ENCODE assay signal across 24 cellular contexts in genomic region chr4:13912966-13913365, GRCh38.
DNase-seq lines count a peak whose midpoint lies in the region; ATAC-seq, FAIRE-seq and TF ChIP-seq lines count a peak whose summit lies in the region.
"Had no signal": no experiment of that assay in that cellular context is flagged by ENCODE, and none has a peak within 500 bp of the region (broad histone marks: within the 10 kb centered on the region; RNA-seq: fewer than 3 reads in every experiment).

No MANE protein-coding gene starts in this region.

- H4K8ac ChIP-seq in IMR-90 (ENCODE audit: low read depth in 2 of 2, low read length in 2 of 2): peak overlapping the region; percentile 52 to 64; a peak in 3 of 4 replicates
- no peak overlapping the region for H4K8ac ChIP-seq in mesenchymal stem cell (ENCODE audit: low read length)

- H4K91ac ChIP-seq in IMR-90 (ENCODE audit: insufficient read depth, low read depth, low read length): peak overlapping the region; percentile 58
- H4K91ac ChIP-seq in mesenchymal stem cell (ENCODE audit: low read length): no peak overlapping the region

- H2BK120ac ChIP-seq in IMR-90 (ENCODE audit: low read depth, low read length) (peak overlapping the region; percentile 78), mesenchymal stem cell (ENCODE audit: low read depth, low read length) (no peak overlapping the region)

- peak overlapping the region; percentile 96 for H2BK20ac ChIP-seq in IMR-90 (ENCODE audit: low read depth, low read length)

- H3K14ac ChIP-seq in IMR-90 (replicated peaks; ENCODE audit: low read depth, low read length) (peak overlapping the region; percentile 84), mesenchymal stem cell (ENCODE audit: low read length in 2 of 2) (no peak overlapping the region)

- peaks cover 26% of the 10 kb centered on the region for H3K4me1 ChIP-seq in A549
- H3K4me1 ChIP-seq in IMR-90 (ENCODE audit: control insufficient read depth, insufficient read depth, low read length): peaks cover 11% of the 10 kb centered on the region
- H3K4me1 ChIP-seq in mesenchymal stem cell (ENCODE audit: control insufficient read depth, insufficient read depth, low read depth, low read length): peaks cover 15% of the 10 kb centered on the region
- H3K4me1 ChIP-seq in MM.1S (ENCODE audit: low read length): peaks cover 9% of the 10 kb centered on the region; the same call in 1 of the 2 replicates
- no peaks in the 10 kb centered on the region for H3K4me1 ChIP-seq in uterus
- H3K4me1 ChIP-seq: prostate gland had no signal

- H2AK9ac ChIP-seq in IMR-90 (replicated peaks; ENCODE audit: low read depth, low read length, poor library complexity): no peak overlapping the region

- H3K9ac ChIP-seq in IMR-90 (ENCODE audit: low read depth, low read length): no peak overlapping the region
- H3K9ac ChIP-seq in mesenchymal stem cell (ENCODE audit: low read length): peak overlapping the region; percentile 47
- no peak overlapping the region for H3K9ac ChIP-seq in MM.1S (ENCODE audit: low read length)

- CTCF ChIA-PET in A549 (lab: Yijun Ruan, JAX): no interaction called here
- CTCF ChIA-PET in IMR-90 (lab: Yijun Ruan, JAX): no interaction called here

- H3K4me3 ChIP-seq in A549 (no peak overlapping the region), IMR-90 (ENCODE audit: insufficient read depth, low read depth, low read length) (no peak overlapping the region), epithelial cell of esophagus (ENCODE audit: low read length) (no peak overlapping the region), mesenchymal stem cell (ENCODE audit: insufficient read depth in 1 of 2, low read depth in 1 of 2, low read length in 2 of 2) (no peak overlapping the region), MM.1S (ENCODE audit: low read length) (no peak overlapping the region), uterus (no peak overlapping the region)
- H3K4me3 ChIP-seq: prostate gland had no signal

- in situ Hi-C loops in IMR-90 (cut with MboI; ENCODE audit: low sequenced_read_pairs): loop anchor here (25.0 kb wide), 2 partner anchors 251 to 1424 kb away; no protein-coding TSS in a partner anchor

- H3K4me2 ChIP-seq in A549 (peak overlapping the region; percentile 9; the same call in 1 of the 3 replicates), IMR-90 (ENCODE audit: low read depth, low read length) (no peak overlapping the region), mesenchymal stem cell (ENCODE audit: low read length, poor library complexity, severe bottlenecking) (no peak overlapping the region), MM.1S (ENCODE audit: low read depth, low read length) (no peak overlapping the region)

- TF ChIP-seq CTCF in A549 (IDR thresholded peaks at IDR 0.05): no peak
- TF ChIP-seq CTCF in IMR-90 (conservative IDR thresholded peaks at IDR 0.05; ENCODE audit: low read depth, low read length): no peak
- no peak for TF ChIP-seq CTCF in epithelial cell of esophagus (IDR thresholded peaks at IDR 0.05; ENCODE audit: insufficient read depth, low read depth, low read length, missing control alignments)
- TF ChIP-seq CTCF in MM.1S (IDR thresholded peaks at IDR 0.05; ENCODE audit: low read length): no peak
- TF ChIP-seq CTCF in uterus (IDR thresholded peaks at IDR 0.05): no peak

- no peak; a peak in 1 of 6 replicates for ATAC-seq in A549
- peak; percentile 33; the same call in 1 of the 2 replicates for ATAC-seq in IMR-90 (ENCODE audit: low read depth)
- ATAC-seq: activated naive CD8-positive, alpha-beta T cell treated with anti-CD3 and anti-CD28 coated beads, Interleukin-2, amount 50 U/mL, for 24 hours; T-cell had no signal

- TF ChIP-seq POLR2A in A549 (IDR thresholded peaks at IDR 0.05; ENCODE audit: low read length) (no peak), IMR-90 (IDR thresholded peaks at IDR 0.05; ENCODE audit: low read depth, low read length) (no peak), uterus (IDR thresholded peaks at IDR 0.05) (no peak)

- TF ChIP-seq RAD21 in A549 (conservative IDR thresholded peaks at IDR 0.05 in 1 of 2, IDR thresholded peaks at IDR 0.05 in 1 of 2) (no peak), IMR-90 (IDR thresholded peaks at IDR 0.05; ENCODE audit: low read length) (no peak)

- peak overlapping the region; percentile 82 for H3K18ac ChIP-seq in IMR-90 (ENCODE audit: low read depth, low read length)
- peak overlapping the region; percentile 40 to 78 for H3K18ac ChIP-seq in mesenchymal stem cell (ENCODE audit: low read depth in 1 of 2, low read length in 2 of 2)

- intact Hi-C loops in IMR-90 (cut with micrococcal nuclease) (no loop called here), uterus (cut with DNase I; ENCODE audit: low total_unique reads) (no loop called here)

- no peaks in the 10 kb centered on the region for H3K9me1 ChIP-seq in IMR-90 (ENCODE audit: insufficient read depth, low read length)

- H3K36me3 ChIP-seq in IMR-90 (ENCODE audit: control insufficient read depth, insufficient read depth, low read length) (no peaks in the 10 kb centered on the region), mesenchymal stem cell (ENCODE audit: control insufficient read depth in 1 of 2, insufficient read depth in 2 of 2, low read depth in 1 of 2, low read length in 2 of 2) (no peaks in the 10 kb centered on the region), MM.1S (replicated peaks; ENCODE audit: insufficient read depth, low read length) (no peaks in the 10 kb centered on the region), uterus (no peaks in the 10 kb centered on the region)
- H3K36me3 ChIP-seq: brain microvascular endothelial cell, prostate gland had no signal

- peak overlapping the region; percentile 41 for H2BK5ac ChIP-seq in IMR-90 (ENCODE audit: low read depth, low read length, poor library complexity, severe bottlenecking)
- H2BK5ac ChIP-seq in mesenchymal stem cell (ENCODE audit: low read depth, low read length, poor library complexity, severe bottlenecking): no peak overlapping the region

- no peaks in the 10 kb centered on the region for H3K9me2 ChIP-seq in MM.1S (replicated peaks; ENCODE audit: insufficient read depth, low read length)

- H3F3A ChIP-seq in MM.1S (ENCODE audit: insufficient read depth, low read length): no peaks in the 10 kb centered on the region

- dilution Hi-C loops in IMR-90 (cut with HindIII; ENCODE audit: low sequenced_read_pairs, unreplicated experiment): no loop called here

- H3K56ac ChIP-seq in IMR-90 (ENCODE audit: extremely low read depth, insufficient read depth, low read length): no peak overlapping the region

- H2BK15ac ChIP-seq in IMR-90 (ENCODE audit: low read depth, low read length) (peak overlapping the region; percentile 75; the same call in 2 of the 3 replicates), mesenchymal stem cell (ENCODE audit: low read depth, poor library complexity, severe bottlenecking) (no peak overlapping the region)

- no TSS peak for BruUV-seq in IMR-90 (replicated peaks; lab: Mats Ljungman, UMichigan)

- H3K27ac ChIP-seq in A549 (peak overlapping the region; percentile 71 to 97), IMR-90 (ENCODE audit: insufficient read depth, low read length) (peak overlapping the region; percentile 21; the same call in 1 of the 2 replicates), mesenchymal stem cell (ENCODE audit: low read length, poor library complexity, severe bottlenecking) (peak overlapping the region; percentile 25), MM.1S (ENCODE audit: low read length) (no peak overlapping the region), uterus (no peak overlapping the region)
- H3K27ac ChIP-seq: HL-60, prostate gland had no signal

- H3K27me3 ChIP-seq in IMR-90 (ENCODE audit: control insufficient read depth, insufficient read depth, low read length): no peaks in the 10 kb centered on the region
- H3K27me3 ChIP-seq in mesenchymal stem cell (ENCODE audit: control insufficient read depth in 1 of 2, insufficient read depth in 1 of 2, low read length in 2 of 2): no peaks in the 10 kb centered on the region
- no peaks in the 10 kb centered on the region for H3K27me3 ChIP-seq in MM.1S (replicated peaks; ENCODE audit: insufficient read depth, low read length)
- no peaks in the 10 kb centered on the region for H3K27me3 ChIP-seq in uterus
- H3K27me3 ChIP-seq: brain microvascular endothelial cell had no signal

- H4K20me1 ChIP-seq in IMR-90 (ENCODE audit: insufficient read depth, low read length) (no peaks in the 10 kb centered on the region), MM.1S (ENCODE audit: insufficient read depth, low read length) (no peaks in the 10 kb centered on the region)

- H2AK5ac ChIP-seq in IMR-90 (ENCODE audit: low read depth, low read length): peak overlapping the region; percentile 62
- peak overlapping the region; percentile 96 for H2AK5ac ChIP-seq in mesenchymal stem cell (ENCODE audit: low read length, severe bottlenecking)

- H3K23ac ChIP-seq in IMR-90 (ENCODE audit: low read depth, low read length) (peak overlapping the region; percentile 70), mesenchymal stem cell (ENCODE audit: low read length in 2 of 2) (no peak overlapping the region)

- no peaks in the 10 kb centered on the region for H3K79me2 ChIP-seq in MM.1S (ENCODE audit: low read length)

- DNase-seq in A549 (ENCODE audit: low read depth in 1 of 2, low spot score in 1 of 2) (peak in 1 of 2 experiments; percentile 32), IMR-90 (peak; percentile 61), epithelial cell of esophagus (ENCODE audit: low read depth) (peak; percentile 45), mesenchymal stem cell (peak; percentile 75), MM.1S (no peak), GM19239 (ENCODE audit: insufficient read length, low spot score) (no peak), kidney glomerular epithelial cell (lab: John Stamatoyannopoulos, UW) (no peak), uterus (no peak)
- DNase-seq: activated CD4-positive, alpha-beta T cell treated with anti-CD3 and anti-CD28 coated beads, Interleukin-2, amount 10 ng/mL, durations not matched to agents 7 days and 5 days; activated CD8-positive, alpha-beta memory T cell treated with anti-CD3 and anti-CD28 coated beads, Interleukin-2, amount 50 U/mL, for 4 hours; activated effector memory CD4-positive, alpha-beta T cell treated with Interleukin-2 at 50 U/mL for 16 hours; activated naive CD8-positive, alpha-beta T cell treated with anti-CD3 and anti-CD28 coated beads, Interleukin-2, amount 50 U/mL, for 24 hours; brain microvascular endothelial cell; GDM1; left cardiac atrium; NCI-H1694; NCI-H2171 treated with DMSO at 0.1 percent for 48 hours; SHP77 treated with DMSO at 0.1 percent for 48 hours; stimulated activated CD4-positive, alpha-beta T cell treated with anti-CD3 and anti-CD28 coated beads, Interleukin-4, amount 100 ng/mL, for 24 hours; T-cell had no signal

- peak overlapping the region; percentile 2 to 59 for H2BK12ac ChIP-seq in mesenchymal stem cell (ENCODE audit: low read length in 2 of 2)

- peak overlapping the region; percentile 9 for H4K5ac ChIP-seq in IMR-90 (ENCODE audit: low read depth, low read length)

- POLR2A ChIA-PET in A549 (lab: Yijun Ruan, JAX): no interaction called here
- POLR2A ChIA-PET in IMR-90 (lab: Charles Lee; ENCODE audit: unreplicated experiment): no interaction called here

- no peak for FAIRE-seq in A549 (lab: Jason Lieb, UNC)
- no peak for FAIRE-seq in GM19239 (lab: Jason Lieb, UNC)
- FAIRE-seq: A204.1, endometrium had no signal

- H3K9me3 ChIP-seq in A549 (peaks cover 26% of the 10 kb centered on the region), IMR-90 (ENCODE audit: control insufficient read depth, insufficient read depth, low read length) (no peaks in the 10 kb centered on the region), mesenchymal stem cell (ENCODE audit: control insufficient read depth, low read length) (peaks cover 5% of the 10 kb centered on the region), MM.1S (replicated peaks; ENCODE audit: insufficient read depth, low read length) (no peaks in the 10 kb centered on the region), uterus (no peaks in the 10 kb centered on the region)
- H3K9me3 ChIP-seq: prostate gland had no signal

- H3K79me1 ChIP-seq in IMR-90 (ENCODE audit: low read depth in 1 of 2, low read length in 2 of 2) (no peaks in the 10 kb centered on the region), mesenchymal stem cell (replicated peaks; ENCODE audit: low read length, poor library complexity, severe bottlenecking) (no peaks in the 10 kb centered on the region)

- H2AFZ ChIP-seq in IMR-90 (replicated peaks; ENCODE audit: low read length, poor library complexity) (peak overlapping the region; percentile 24), mesenchymal stem cell (ENCODE audit: low read depth, low read length) (no peak overlapping the region), MM.1S (ENCODE audit: low read length) (no peak overlapping the region)

- H3K4ac ChIP-seq in IMR-90 (ENCODE audit: low read depth, low read length): peak overlapping the region; percentile 87
- no peak overlapping the region for H3K4ac ChIP-seq in mesenchymal stem cell (ENCODE audit: low read depth in 1 of 2, low read length in 2 of 2)

- TF ChIP-seq EP300 in A549 (IDR thresholded peaks at IDR 0.05): 0 out of 5 replicates have a peak, but pooled peaks have one; percentile 12 to 26

Comparison
In these comparisons a context has a peak if more than half of its experiments do, and no peak if none do; other contexts are left out.
1. DNase-seq: peak in IMR-90 (single experiment), epithelial cell of esophagus (single experiment) and mesenchymal stem cell (single experiment); none in MM.1S (single experiment), GM19239 (single experiment), kidney glomerular epithelial cell (single experiment) and uterus (0 of 2).
2. H3K27ac ChIP-seq: peak in A549 (2 of 2), IMR-90 (single experiment) and mesenchymal stem cell (single experiment); none in MM.1S (single experiment) and uterus (0 of 2).